ENCODE assay signal across 18 cellular contexts in the genomic region with DNA sequence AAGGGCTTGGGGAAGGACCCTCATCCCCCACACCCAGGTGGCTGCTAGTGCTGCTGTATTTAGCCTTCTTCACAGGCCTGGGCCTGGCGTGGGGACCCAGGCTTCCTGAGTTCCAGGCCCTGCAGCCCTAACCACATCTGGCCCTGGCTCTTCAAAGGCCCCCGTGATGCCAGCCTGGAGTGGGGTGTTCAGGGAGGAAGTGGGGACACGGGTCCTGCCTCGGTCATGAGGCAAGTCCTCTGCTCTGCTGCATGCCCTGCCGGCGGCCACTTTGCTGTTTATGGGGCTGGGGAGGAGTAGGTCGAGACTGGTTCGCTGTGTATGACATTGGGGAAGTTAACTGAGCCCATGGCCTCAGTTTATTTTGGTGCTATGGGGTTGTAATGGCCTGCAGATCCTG. TPM values are rescaled to one million over a fixed set of nuclear protein-coding genes. Genes with fewer than 3 reads are reported as not detected.
"Had no signal": no experiment of that assay in that cellular context is flagged by ENCODE, and none has a peak within 500 bp of the region (broad histone marks: within the 10 kb centered on the region; RNA-seq: fewer than 3 reads in every experiment).

No MANE protein-coding gene starts in this region.

- H3K4me1 Mint-ChIP-seq: stimulated activated memory B cell treated with anti-CD40 and anti-IgM and Interleukin-4, amounts not matched to agents 10 μg/mL and 1 μg/mL and 100 μg/mL, for 72 hours had no signal

- H3K4me3 ChIP-seq: esophagus squamous epithelium, hepatocyte, spleen, tibial nerve had no signal

- H3K79me2 ChIP-seq: hepatocyte had no signal

- DNase-seq: effector memory CD4-positive, alpha-beta T cell; esophagus squamous epithelium; foreskin keratinocyte; head of caudate nucleus; kidney; left colon; posterior cingulate gyrus; spleen; stimulated activated CD4-positive, alpha-beta T cell treated with anti-CD3 and anti-CD28 coated beads, Interleukin-15, amount 100 ng/mL, for 24 hours; stimulated activated CD4-positive, alpha-beta T cell treated with anti-CD3 and anti-CD28 coated beads, Interleukin-1b, Interleukin-23, amount 100 ng/mL, for 48 hours; stimulated activated CD4-positive, alpha-beta T cell treated with anti-CD3 and anti-CD28 coated beads, Interleukin-4, amount 100 ng/mL, for 24 hours had no signal

- H3K4me1 ChIP-seq: foreskin keratinocyte had no signal

- H3K36me3 Mint-ChIP-seq: mesothelial cell of epicardium; natural killer cell treated with Interleukin-12 subunit alpha and Interleukin-12 subunit beta and Interleukin-15 and Interleukin-18, amount 100 ng/mL, for 72 hours; stimulated activated memory B cell treated with anti-CD40 and anti-IgM and Interleukin-4, amounts not matched to agents 10 μg/mL and 1 μg/mL and 100 μg/mL, for 72 hours had no signal

- H3K4me2 ChIP-seq: hepatocyte had no signal

- H3K9me3 ChIP-seq: esophagus squamous epithelium, spleen, tibial nerve had no signal

- FAIRE-seq: kidney had no signal

- H3K36me3 ChIP-seq: esophagus squamous epithelium, spleen, tibial nerve had no signal

- H3K27ac Mint-ChIP-seq: mesothelial cell of epicardium; natural killer cell treated with Interleukin-12 subunit alpha and Interleukin-12 subunit beta and Interleukin-15 and Interleukin-18, amount 100 ng/mL, for 72 hours; stimulated activated memory B cell treated with anti-CD40 and anti-IgM and Interleukin-4, amounts not matched to agents 10 μg/mL and 1 μg/mL and 100 μg/mL, for 72 hours; stimulated activated naive CD8-positive, alpha-beta T cell treated with anti-CD3 and anti-CD28 coated beads, Interleukin-15, Interleukin-2, amounts not matched to agents 100 ng/mL and 50 ng/mL, for 24 hours had no signal

- H3K4me3 Mint-ChIP-seq: mesothelial cell of epicardium; natural killer cell treated with Interleukin-12 subunit alpha and Interleukin-12 subunit beta and Interleukin-15 and Interleukin-18, amount 100 ng/mL, for 72 hours; stimulated activated memory B cell treated with anti-CD40 and anti-IgM and Interleukin-4, amounts not matched to agents 10 μg/mL and 1 μg/mL and 100 μg/mL, for 72 hours; stimulated activated naive CD8-positive, alpha-beta T cell treated with anti-CD3 and anti-CD28 coated beads, Interleukin-15, Interleukin-2, amounts not matched to agents 100 ng/mL and 50 ng/mL, for 24 hours had no signal

- H3K27me3 Mint-ChIP-seq: natural killer cell treated with Interleukin-12 subunit alpha and Interleukin-12 subunit beta and Interleukin-15 and Interleukin-18, amount 100 ng/mL, for 72 hours; stimulated activated naive CD8-positive, alpha-beta T cell treated with anti-CD3 and anti-CD28 coated beads, Interleukin-15, Interleukin-2, amounts not matched to agents 100 ng/mL and 50 ng/mL, for 24 hours had no signal

- H3K27me3 ChIP-seq: esophagus squamous epithelium, hepatocyte, spleen, tibial nerve had no signal

- H2AFZ ChIP-seq: hepatocyte had no signal

- H3K27ac ChIP-seq: esophagus squamous epithelium, foreskin keratinocyte, hepatocyte, spleen, tibial nerve had no signal

- H3K9me3 Mint-ChIP-seq: mesothelial cell of epicardium; natural killer cell treated with Interleukin-12 subunit alpha and Interleukin-12 subunit beta and Interleukin-15 and Interleukin-18, amount 100 ng/mL, for 72 hours; stimulated activated memory B cell treated with anti-CD40 and anti-IgM and Interleukin-4, amounts not matched to agents 10 μg/mL and 1 μg/mL and 100 μg/mL, for 72 hours; stimulated activated naive CD8-positive, alpha-beta T cell treated with anti-CD3 and anti-CD28 coated beads, Interleukin-15, Interleukin-2, amounts not matched to agents 100 ng/mL and 50 ng/mL, for 24 hours had no signal

- ATAC-seq: foreskin keratinocyte; left colon; natural killer cell treated with Interleukin-12 subunit alpha and Interleukin-12 subunit beta and Interleukin-15 and Interleukin-18, amount 100 ng/mL, for 72 hours; sciatic nerve; stimulated activated memory B cell treated with anti-CD40 and anti-IgM and Interleukin-4, amounts not matched to agents 10 μg/mL and 1 μg/mL and 100 μg/mL, for 72 hours had no signal

RNA-seq across cellular contexts. Expression of gene AQP1, which starts 8.5 kb away (rescaled TPM):
- total RNA-seq: foreskin keratinocyte had no signal
